In genomic region chr17:57373071-57373470, GRCh38 we compare ENCODE assay signal across 17 cellular contexts.
A peak's percentile ranks its signal among the peaks of the same experiment; 100 is the strongest.
DNase-seq lines count a peak whose midpoint lies in the region; ATAC-seq, FAIRE-seq and TF ChIP-seq lines count a peak whose summit lies in the region.
"Had no signal": no experiment of that assay in that cellular context is flagged by ENCODE, and none has a peak within 500 bp of the region (broad histone marks: within the 10 kb centered on the region; RNA-seq: fewer than 3 reads in every experiment).

No MANE protein-coding gene starts in this region.

- H3K9me1 ChIP-seq in K562 (ENCODE audit: control insufficient read depth, insufficient read depth, low read length): no peaks in the 10 kb centered on the region

- peaks cover 6% of the 10 kb centered on the region; the same call in 1 of the 2 replicates for H3K79me2 ChIP-seq in HCT116 (ENCODE audit: insufficient read depth, low read length)
- H3K79me2 ChIP-seq in K562 (ENCODE audit: control insufficient read depth, insufficient read depth, low read length): peaks cover 38% of the 10 kb centered on the region

- no peaks in the 10 kb centered on the region for H3K9me2 ChIP-seq in HCT116 (ENCODE audit: insufficient read depth)

- WGBS in K562 (ENCODE audit: insufficient coverage, low coverage, missing lambda C conversion rate): 85% methylated on average over 3 of the region's 5 CpGs
- 97 to 99% methylated on average over 5 of the region's 5 CpGs for WGBS in sigmoid colon, 2 donors

- no peak for TF ChIP-seq RAD21 in HCT116 (IDR thresholded peaks at IDR 0.05; ENCODE audit: low read depth)
- TF ChIP-seq RAD21 in K562 (CRISPR knock-in tag; conservative IDR thresholded peaks at IDR 0.05 in 1 of 2, IDR thresholded peaks at IDR 0.05 in 1 of 2): no peak

- H3K36me3 Mint-ChIP-seq in progenitor cell of endocrine pancreas (ENCODE audit: insufficient read depth): peaks cover 12% of the 10 kb centered on the region
- H3K36me3 Mint-ChIP-seq: CD14-positive monocyte had no signal

- no peak overlapping the region for H3K9ac ChIP-seq in HCT116 (ENCODE audit: low read length)
- no peak overlapping the region for H3K9ac ChIP-seq in K562 (ENCODE audit: insufficient read depth in 1 of 2, low read depth in 2 of 2, low read length in 2 of 2)

- in situ Hi-C loops in K562 (cut with MboI): no loop called here

- BruUV-seq in HCT116 (replicated peaks; lab: Mats Ljungman, UMichigan) (no TSS peak), K562 (replicated peaks; lab: Mats Ljungman, UMichigan) (no TSS peak)

- TF ChIP-seq POLR2A in HCT116 (IDR thresholded peaks at IDR 0.05; ENCODE audit: borderline replicate concordance, extremely low read depth, insufficient read depth, insufficient read length) (no peak), K562 (conservative IDR thresholded peaks at IDR 0.05) (no peak), sigmoid colon (IDR thresholded peaks at IDR 0.05) (no peak)

- TF ChIP-seq CTCF in C4-2B (conservative IDR thresholded peaks at IDR 0.05): no peak
- TF ChIP-seq CTCF in HCT116 (IDR thresholded peaks at IDR 0.05 in 2 of 3, conservative IDR thresholded peaks at IDR 0.05 in 1 of 3; ENCODE audit: borderline replicate concordance in 1 of 3, insufficient read depth in 1 of 3, low read depth in 2 of 3, low read length in 2 of 3): no peak
- no peak for TF ChIP-seq CTCF in K562 (IDR thresholded peaks at IDR 0.05 in 2 of 3, conservative IDR thresholded peaks at IDR 0.05 in 1 of 3; ENCODE audit: insufficient read depth in 2 of 3, low read depth in 1 of 3, low read length in 3 of 3)
- TF ChIP-seq CTCF in progenitor cell of endocrine pancreas (IDR thresholded peaks at IDR 0.05; ENCODE audit: unreplicated experiment): no peak
- TF ChIP-seq CTCF in sigmoid colon (IDR thresholded peaks at IDR 0.05): no peak

- no peak overlapping the region for H3K4me3 ChIP-seq in HCT116 (replicated peaks in 1 of 2; ENCODE audit: low read depth in 1 of 2, low read length in 2 of 2)
- no peak overlapping the region for H3K4me3 ChIP-seq in K562
- no peak overlapping the region for H3K4me3 ChIP-seq in sigmoid colon
- H3K4me3 ChIP-seq: GM23338 had no signal

- H3K9me3 Mint-ChIP-seq in progenitor cell of endocrine pancreas (ENCODE audit: low read depth): peaks cover 7% of the 10 kb centered on the region
- H3K9me3 Mint-ChIP-seq: CD8-positive, alpha-beta T cell had no signal

- H3K27ac Mint-ChIP-seq in progenitor cell of endocrine pancreas: peak overlapping the region; percentile 94
- H3K27ac Mint-ChIP-seq: CD14-positive monocyte; CD8-positive, alpha-beta T cell; GM23338 had no signal

- no peaks in the 10 kb centered on the region for H3K27me3 Mint-ChIP-seq in progenitor cell of endocrine pancreas

- DNase-seq in HCT116 (ENCODE audit: low read depth, low spot score) (no peak), K562 (ENCODE audit: extremely low read depth in 1 of 4, low spot score in 3 of 4) (no peak), progenitor cell of endocrine pancreas (ENCODE audit: low spot score, unreplicated experiment) (no peak), sigmoid colon (no peak), RCC 7860 (ENCODE audit: low spot score) (no peak), DMS153 treated with DMSO at 0.1 percent for 48 hours (lab: John Stamatoyannopoulos, UW; ENCODE audit: unreplicated experiment) (no peak)
- DNase-seq: BE2C; CD8-positive, alpha-beta T cell; COR-L47; DMS53; H7; KBM-7 had no signal

- FAIRE-seq in K562 (lab: Jason Lieb, UNC): no peak
- FAIRE-seq in RCC 7860 (lab: Jason Lieb, UNC): no peak
- FAIRE-seq: A204.1, HTR-8/SVneo had no signal

- RAD21 ChIA-PET in HCT116 (lab: Charles Lee; ENCODE audit: low non-redundant PET in 1 of 2, low total read pairs in 2 of 2, uncharacterized antibody in 2 of 2, unreplicated experiment in 2 of 2): no interaction called here

- H3K9me3 ChIP-seq in HCT116 (ENCODE audit: control insufficient read depth in 1 of 2, insufficient read depth in 1 of 2, low read depth in 1 of 2, low read length in 2 of 2) (peaks cover 4 to 9% of the 10 kb centered on the region in 2 experiments; a peak in 2 of 4 replicates), K562 (replicated peaks; ENCODE audit: control insufficient read depth, insufficient read depth, low read depth, low read length) (0 out of 2 replicates have a peak, but pooled peaks cover 7% of the 10 kb centered on the region), sigmoid colon (peaks cover 0 to 3% (median 0%) of the 10 kb centered on the region in 4 donors)

- CTCF ChIA-PET in HCT116 (lab: Charles Lee) (interaction anchor here (0.7 to 1.1 kb wide), 2 partner anchors 67 to 130 kb away, joined by 3 read pairs; no protein-coding TSS in a partner anchor), K562 (lab: Yijun Ruan, JAX; ENCODE audit: low intra/inter-chr PET ratio) (no interaction called here)

- H4K20me1 ChIP-seq in HCT116 (ENCODE audit: insufficient read depth) (no peaks in the 10 kb centered on the region), K562 (replicated peaks; ENCODE audit: control insufficient read depth, insufficient read depth, low read length) (0 out of 2 replicates have a peak, but pooled peaks cover 7% of the 10 kb centered on the region)

- ATAC-seq in HCT116 (no peak), K562 (no peak)
- ATAC-seq: CD8-positive, alpha-beta T cell; GM23338 had no signal

- H3K4me1 ChIP-seq in HCT116 (ENCODE audit: control insufficient read depth in 1 of 2, insufficient read depth in 2 of 2, low read length in 2 of 2) (peaks cover 81 to 87% of the 10 kb centered on the region in 2 experiments), K562 (replicated peaks in 1 of 2; ENCODE audit: control insufficient read depth in 2 of 2, insufficient read depth in 2 of 2, low read length in 2 of 2) (peaks cover 14 to 38% of the 10 kb centered on the region in 2 experiments; a peak in 4 of 5 replicates), sigmoid colon (no peaks in the 10 kb centered on the region)
- H3K4me1 ChIP-seq: BE2C had no signal

- TF ChIP-seq EP300 in K562 (IDR thresholded peaks at IDR 0.05; ENCODE audit: low read length) (no peak), sigmoid colon (IDR thresholded peaks at IDR 0.05) (no peak)

- 0 out of 4 replicates have a peak, but pooled peaks cover 0 to 9% of the 10 kb centered on the region in 2 experiments for H3K36me3 ChIP-seq in HCT116 (ENCODE audit: control insufficient read depth in 1 of 2, insufficient read depth in 2 of 2, low read length in 2 of 2)
- no peaks in the 10 kb centered on the region for H3K36me3 ChIP-seq in K562 (ENCODE audit: control insufficient read depth, insufficient read depth, low read length)
- no peaks in the 10 kb centered on the region for H3K36me3 ChIP-seq in sigmoid colon

- peaks cover 58% of the 10 kb centered on the region for H3K4me1 Mint-ChIP-seq in progenitor cell of endocrine pancreas (ENCODE audit: low read depth)

- H3K4me2 ChIP-seq in HCT116 (ENCODE audit: low read length): peak overlapping the region; percentile 51
- H3K4me2 ChIP-seq in K562 (ENCODE audit: insufficient read depth, low read length): no peak overlapping the region
- H3K4me2 ChIP-seq: GM23338 had no signal

- H3K27ac ChIP-seq in C4-2B (0 out of 2 replicates have a peak overlapping the region, but pooled peaks have one; percentile 23), HCT116 (ENCODE audit: low read depth, low read length) (peak overlapping the region; percentile 62), K562 (ENCODE audit: extremely low read depth, low read depth, low read length) (no peak overlapping the region), sigmoid colon (no peak overlapping the region)

- POLR2A ChIA-PET in HCT116 (lab: Charles Lee) (no interaction called here), K562 (lab: Yijun Ruan, JAX) (interaction anchor here (0.6 to 0.7 kb wide), 2 partner anchors 30 to 116 kb away, joined by 3 read pairs; no protein-coding TSS in a partner anchor)

- H2AFZ ChIP-seq in HCT116 (ENCODE audit: low read depth, low read length, poor library complexity, severe bottlenecking): no peak overlapping the region
- no peak overlapping the region for H2AFZ ChIP-seq in K562 (ENCODE audit: low read depth, low read length)
- H2AFZ ChIP-seq: GM23338 had no signal

- intact Hi-C loops in HCT116 (cut with micrococcal nuclease): loop anchor here (5.0 kb wide), 1 partner anchor 116 kb away; the partner anchor contains the start of gene MSI2
- intact Hi-C loops in K562 (cut with micrococcal nuclease): no loop called here
- intact Hi-C loops in sigmoid colon (cut with DNase I): no loop called here

- H3K27me3 ChIP-seq in HCT116 (ENCODE audit: insufficient read depth, low read length) (no peaks in the 10 kb centered on the region), K562 (ENCODE audit: control insufficient read depth in 2 of 2, insufficient read depth in 2 of 2, low read length in 2 of 2) (no peaks in the 10 kb centered on the region), sigmoid colon (no peaks in the 10 kb centered on the region)
- H3K27me3 ChIP-seq: BE2C had no signal

- no peak overlapping the region for H3K4me3 Mint-ChIP-seq in progenitor cell of endocrine pancreas (ENCODE audit: low read depth)
- H3K4me3 Mint-ChIP-seq: CD14-positive monocyte; CD8-positive, alpha-beta T cell; GM23338 had no signal

TF ChIP-seq in HCT116, 20 proteins besides CTCF, POLR2A, EP300 and RAD21 (continues in another document):
- no peak for TF ChIP-seq JUND (IDR thresholded peaks at IDR 0.05)

TF ChIP-seq in K562, 482 proteins besides CTCF, POLR2A, EP300 and RAD21 (continues in another document):
- TF ChIP-seq PRDM10 (IDR thresholded peaks at IDR 0.05; ENCODE audit: partially characterized antibody) (no peak), BCOR (IDR thresholded peaks at IDR 0.05) (peak; percentile 22; the same call in 1 of the 2 replicates)

Comparison
In these comparisons a context has a peak if more than half of its experiments do, and no peak if none do; other contexts are left out.
1. H3K27ac ChIP-seq: peak in C4-2B (single experiment) and HCT116 (single experiment); none in K562 (single experiment) and sigmoid colon (0 of 4).